ENCODE assay signal across 8 cellular contexts in genomic region chrX:123803984-123804365, GRCh38. TPM values are rescaled to one million over a fixed set of nuclear protein-coding genes. Genes with fewer than 3 reads are reported as not detected.
DNase-seq lines count a peak whose midpoint lies in the region; ATAC-seq, FAIRE-seq and TF ChIP-seq lines count a peak whose summit lies in the region.
"Not testable (repeated sequence)": the region's sequence is repeated elsewhere in the genome, so short reads cannot be mapped to it uniquely, and the experiment has no call there.

No MANE protein-coding gene starts in this region.

- peak overlapping the region; percentile 1 to 80 (median 56); a peak in 19 of 22 replicates for H3K27ac ChIP-seq in BLaER1 treated with 17β-estradiol and CSF1 and Interleukin-3, amounts not matched to agents 10 nM and 100 nM
- H3K27ac ChIP-seq in HCT116 (ENCODE audit: low read depth, low read length) (peak overlapping the region; percentile 40; the same call in 1 of the 2 replicates), fibroblast of lung (ENCODE audit: insufficient read depth, low read length) (peak overlapping the region; percentile 43), keratinocyte (ENCODE audit: control insufficient read depth, insufficient read depth, low read length) (peak overlapping the region; percentile 25), osteoblast (ENCODE audit: low read depth, low read length) (peak overlapping the region; percentile 56)
- not testable (repeated sequence) for H3K27ac ChIP-seq in stomach

- peak overlapping the region; percentile 5 to 86 for H3K27ac Mint-ChIP-seq in T-cell
- H3K27ac Mint-ChIP-seq in activated naive CD8-positive, alpha-beta T cell: peak overlapping the region; percentile 89

- not testable (repeated sequence) for H3K9me1 ChIP-seq in keratinocyte (ENCODE audit: control insufficient read depth, extremely low read depth, insufficient read depth, low read length)

- ATAC-seq in HCT116: not testable (repeated sequence)
- peak in 1 of 4 experiments; percentile 12 for ATAC-seq in T-cell (replicated peaks in 1 of 4)

- H3K4me3 Mint-ChIP-seq in T-cell; activated naive CD8-positive, alpha-beta T cell: not testable (repeated sequence)

- FAIRE-seq in keratinocyte (lab: Jason Lieb, UNC): not testable (repeated sequence)

- H3K79me2 ChIP-seq in HCT116 (ENCODE audit: insufficient read depth, low read length); fibroblast of lung (ENCODE audit: control insufficient read depth, insufficient read depth, low read length); keratinocyte (ENCODE audit: control insufficient read depth, insufficient read depth, low read length); osteoblast (ENCODE audit: insufficient read depth, low read length): not testable (repeated sequence)

- peak overlapping the region in 3 of 11 experiments; percentile 9 to 54 (median 19); a peak in 2 of 22 replicates for H3K9ac ChIP-seq in BLaER1 treated with 17β-estradiol and CSF1 and Interleukin-3, amounts not matched to agents 10 nM and 100 nM
- not testable (repeated sequence) for H3K9ac ChIP-seq in HCT116 (ENCODE audit: low read length); fibroblast of lung (ENCODE audit: insufficient read depth, low read length); keratinocyte (ENCODE audit: control insufficient read depth, extremely low read depth, insufficient read depth, low read length)

- CTCF ChIA-PET in HCT116 (lab: Charles Lee): not testable (repeated sequence)
- CTCF ChIA-PET in T-cell (lab: Charles Lee): interaction anchor here in 1 of 2 donors (1.6 kb wide), 1 partner anchor 29 kb away, joined by 4 read pairs; no protein-coding TSS in a partner anchor

- not testable (repeated sequence) for H3K4me1 Mint-ChIP-seq in T-cell; activated naive CD8-positive, alpha-beta T cell (ENCODE audit: low read depth)

- DNase-seq in HCT116 (ENCODE audit: low read depth, low spot score); T-cell; fibroblast of lung (ENCODE audit: low read depth in 2 of 2); keratinocyte (ENCODE audit: low read depth, low spot score); osteoblast (ENCODE audit: insufficient read length, low spot score, missing footprints): not testable (repeated sequence)
- DNase-seq in stomach: peak; percentile 7

- not testable (repeated sequence) for BruUV-seq in HCT116 (replicated peaks; lab: Mats Ljungman, UMichigan)

- dilution Hi-C loops in keratinocyte (cut with MboI; ENCODE audit: extremely low pct_ligation_motif_present, low sequenced_read_pairs): not testable (repeated sequence)

- H4K20me1 ChIP-seq in BLaER1 treated with 17β-estradiol and CSF1 and Interleukin-3, amounts not matched to agents 10 nM and 100 nM; HCT116 (ENCODE audit: insufficient read depth); fibroblast of lung (ENCODE audit: control insufficient read depth, extremely low read depth, insufficient read depth, low read length); keratinocyte (ENCODE audit: control insufficient read depth, extremely low read depth, insufficient read depth, low read length); osteoblast (ENCODE audit: insufficient read depth, low read length): not testable (repeated sequence)

- not testable (repeated sequence) for H3K27me3 Mint-ChIP-seq in T-cell; activated naive CD8-positive, alpha-beta T cell

- H3K9me3 Mint-ChIP-seq in T-cell; activated naive CD8-positive, alpha-beta T cell (ENCODE audit: low read depth): not testable (repeated sequence)

- not testable (repeated sequence) for TF ChIP-seq POLR2A in HCT116 (IDR thresholded peaks at IDR 0.05; ENCODE audit: borderline replicate concordance, extremely low read depth, insufficient read depth, insufficient read length); stomach (IDR thresholded peaks at IDR 0.05)

- not testable (repeated sequence) for H3K27me3 ChIP-seq in BLaER1 treated with 17β-estradiol and CSF1 and Interleukin-3, amounts not matched to agents 10 nM and 100 nM; HCT116 (ENCODE audit: insufficient read depth, low read length); fibroblast of lung (ENCODE audit: control insufficient read depth, insufficient read depth, low read length); keratinocyte (ENCODE audit: control insufficient read depth, extremely low read depth, insufficient read depth, low read length); osteoblast (ENCODE audit: insufficient read depth, low read length); stomach

- H3K36me3 Mint-ChIP-seq in T-cell; activated naive CD8-positive, alpha-beta T cell: not testable (repeated sequence)

- not testable (repeated sequence) for H3K9me2 ChIP-seq in HCT116 (ENCODE audit: insufficient read depth)

- TF ChIP-seq CTCF in HCT116 (IDR thresholded peaks at IDR 0.05 in 2 of 3, conservative IDR thresholded peaks at IDR 0.05 in 1 of 3; ENCODE audit: borderline replicate concordance in 1 of 3, insufficient read depth in 1 of 3, low read depth in 2 of 3, low read length in 2 of 3); fibroblast of lung (conservative IDR thresholded peaks at IDR 0.05 in 1 of 2, IDR thresholded peaks at IDR 0.05 in 1 of 2; ENCODE audit: low read depth in 1 of 2, low read length in 2 of 2); keratinocyte (optimal IDR thresholded peaks at IDR 0.05 in 1 of 3, IDR thresholded peaks at IDR 0.05 in 1 of 3, conservative IDR thresholded peaks at IDR 0.05 in 1 of 3; ENCODE audit: extremely low read depth in 1 of 3, insufficient read depth in 2 of 3, low read length in 3 of 3); osteoblast (IDR thresholded peaks at IDR 0.05; ENCODE audit: extremely low read depth, low read depth, low read length); stomach (IDR thresholded peaks at IDR 0.05): not testable (repeated sequence)

- not testable (repeated sequence) for H2AFZ ChIP-seq in HCT116 (ENCODE audit: low read depth, low read length, poor library complexity, severe bottlenecking); fibroblast of lung (ENCODE audit: low read length); keratinocyte (ENCODE audit: control insufficient read depth, low read length); osteoblast (ENCODE audit: low read length)

- 81 to 95% (median 87%) methylated on average over 4 of the region's 4 CpGs for WGBS in stomach, 5 donors

- TF ChIP-seq RAD21 in HCT116 (IDR thresholded peaks at IDR 0.05; ENCODE audit: low read depth): not testable (repeated sequence)

- not testable (repeated sequence) for TF ChIP-seq EP300 in stomach (IDR thresholded peaks at IDR 0.05)

- RAD21 ChIA-PET in HCT116 (lab: Charles Lee; ENCODE audit: low non-redundant PET in 1 of 2, low total read pairs in 2 of 2, uncharacterized antibody in 2 of 2, unreplicated experiment in 2 of 2): not testable (repeated sequence)

- not testable (repeated sequence) for H3K4me3 ChIP-seq in BLaER1 treated with 17β-estradiol and CSF1 and Interleukin-3, amounts not matched to agents 10 nM and 100 nM; HCT116 (replicated peaks in 1 of 2; ENCODE audit: low read depth in 1 of 2, low read length in 2 of 2); fibroblast of lung (replicated peaks in 1 of 4; ENCODE audit: control extremely low read depth in 1 of 4, insufficient read depth in 1 of 4, low read depth in 3 of 4, low read length in 4 of 4); keratinocyte (ENCODE audit: control insufficient read depth in 2 of 3, extremely low read depth in 1 of 3, insufficient read depth in 2 of 3, low read depth in 1 of 3, low read length in 3 of 3); osteoblast (ENCODE audit: insufficient read depth, low read length); stomach

- intact Hi-C loops in HCT116 (cut with micrococcal nuclease); stomach (cut with DNase I; ENCODE audit: low total_unique reads): not testable (repeated sequence)

- peaks cover 8 to 26% (median 16%) of the 10 kb centered on the region in 10 experiments; a peak in 17 of 20 replicates for H3K4me1 ChIP-seq in BLaER1 treated with 17β-estradiol and CSF1 and Interleukin-3, amounts not matched to agents 10 nM and 100 nM
- H3K4me1 ChIP-seq in HCT116 (ENCODE audit: control insufficient read depth in 1 of 2, insufficient read depth in 2 of 2, low read length in 2 of 2) (peaks cover 14 to 20% of the 10 kb centered on the region in 2 experiments; a peak in 3 of 4 replicates), osteoblast (ENCODE audit: insufficient read depth, low read length) (peaks cover 11% of the 10 kb centered on the region)
- not testable (repeated sequence) for H3K4me1 ChIP-seq in fibroblast of lung (ENCODE audit: control insufficient read depth, extremely low read depth, insufficient read depth, low read length); keratinocyte (ENCODE audit: control insufficient read depth, extremely low read depth, insufficient read depth, low read length); stomach

- POLR2A ChIA-PET in HCT116 (lab: Charles Lee); T-cell (lab: Charles Lee): not testable (repeated sequence)

- H3K4me2 ChIP-seq in BLaER1 treated with 17β-estradiol and CSF1 and Interleukin-3, amounts not matched to agents 10 nM and 100 nM: peak overlapping the region in 10 of 11 experiments; percentile 8 to 43 (median 34); a peak in 15 of 22 replicates
- H3K4me2 ChIP-seq in HCT116 (ENCODE audit: low read length): peak overlapping the region; percentile 40
- H3K4me2 ChIP-seq in fibroblast of lung (ENCODE audit: extremely low read depth, insufficient read depth, low read length); keratinocyte (ENCODE audit: control insufficient read depth, extremely low read depth, insufficient read depth, low read depth, low read length); osteoblast (ENCODE audit: insufficient read depth, low read length): not testable (repeated sequence)

- not testable (repeated sequence) for H3K36me3 ChIP-seq in BLaER1 treated with 17β-estradiol and CSF1 and Interleukin-3, amounts not matched to agents 10 nM and 100 nM; HCT116 (ENCODE audit: control insufficient read depth in 1 of 2, insufficient read depth in 2 of 2, low read length in 2 of 2); fibroblast of lung (ENCODE audit: control insufficient read depth, insufficient read depth, low read length); keratinocyte (ENCODE audit: control insufficient read depth in 2 of 2, extremely low read depth in 1 of 2, insufficient read depth in 2 of 2, low read length in 2 of 2); osteoblast (ENCODE audit: insufficient read depth, low read length); stomach

- H3K9me3 ChIP-seq in BLaER1 treated with 17β-estradiol and CSF1 and Interleukin-3, amounts not matched to agents 10 nM and 100 nM (replicated peaks in 1 of 11); HCT116 (ENCODE audit: control insufficient read depth in 1 of 2, insufficient read depth in 1 of 2, low read depth in 1 of 2, low read length in 2 of 2); fibroblast of lung (ENCODE audit: control insufficient read depth, insufficient read depth, low read depth, low read length); keratinocyte (ENCODE audit: control insufficient read depth, low read depth, low read length); osteoblast (ENCODE audit: low read depth, low read length); stomach: not testable (repeated sequence)

RNA-seq across cellular contexts. Expression of gene XIAP, which starts 55.9 kb away (rescaled TPM):
- total RNA-seq in HCT116 (2021; ENCODE audit: unreplicated experiment) (41.0 TPM), T-cell (10 to 100 TPM; 40.4 to 59.6 (median 46.1) TPM), fibroblast of lung (37.0 and 45.1 TPM in 2 replicates), osteoblast (45.6 and 47.4 TPM in 2 replicates), stomach (10 to 100 TPM; 10.1 to 47.2 (median 15.6) TPM)
- 12.3 and 21.7 TPM in 2 replicates for polyA plus RNA-seq in HCT116 (2012)
- polyA plus RNA-seq in fibroblast of lung (21.5 and 21.8 TPM in 2 replicates), keratinocyte (13.2 to 18.3 TPM (median 14.5 TPM) in 3 replicates), stomach (1 to 10 TPM; 5.0 to 7.3 (median 6.6) TPM)
- polyA plus RNA-seq in fibroblast of lung (2012): 16.0 and 18.8 TPM in 2 replicates
- polyA minus RNA-seq in fibroblast of lung (ENCODE audit: low replicate concordance) (5.7 and 6.3 TPM in 2 replicates), keratinocyte (3.1 to 15.2 TPM (median 6.9 TPM) in 3 replicates)
- 20.4 TPM for polyA plus RNA-seq in keratinocyte (2011; ENCODE audit: low read depth)
- polyA plus RNA-seq in keratinocyte (2011; cell fraction: cytosol; rRNA removed): 7.2 and 9.8 TPM in 2 replicates
- polyA plus RNA-seq in keratinocyte (2011; cell fraction: nucleus; rRNA removed): 17.8 and 18.3 TPM in 2 replicates
- polyA plus RNA-seq in keratinocyte (2012; ENCODE audit: low replicate concordance): 14.2 and 16.5 TPM in 2 replicates
- 15.5 TPM for polyA minus RNA-seq in keratinocyte (2011; cell fraction: cytosol; rRNA and poly(A)+ RNA removed)
- polyA minus RNA-seq in keratinocyte (2011; cell fraction: nucleus; rRNA and poly(A)+ RNA removed): 16.7 and 23.1 TPM in 2 replicates
